In genomic region chr10:125159932-125160855, GRCh38 we compare ENCODE assay signal across 8 cellular contexts. TPM values are rescaled to one million over a fixed set of nuclear protein-coding genes. Genes with fewer than 3 reads are reported as not detected.
A peak's percentile ranks its signal among the peaks of the same experiment; 100 is the strongest.
DNase-seq lines count a peak whose midpoint lies in the region; ATAC-seq, FAIRE-seq and TF ChIP-seq lines count a peak whose summit lies in the region.

Gene CTBP2, minus strand, starts transcription at chr10:125160563.

- H3K36me3 ChIP-seq in HUES6 (ENCODE audit: control insufficient read depth, insufficient read depth, low read length), result no peaks in the 10 kb centered on the region; the same call in 1 of the 2 replicates

- peaks cover 33% of the 10 kb centered on the region for H3K4me1 ChIP-seq in HUES6 (ENCODE audit: control insufficient read depth, insufficient read depth, low read length)

- H3K27ac ChIP-seq in HUES6 (ENCODE audit: low read depth, low read length), result peak within 1 kb of the TSS; percentile 93; the same call in 1 of the 2 replicates

- no peaks in the 10 kb centered on the region for H3K9me3 ChIP-seq in HUES6 (ENCODE audit: control insufficient read depth, insufficient read depth, low read depth, low read length)

- H3K36me3 Mint-ChIP-seq in WTC11, result peaks cover 4% of the 10 kb centered on the region; the same call in 1 of the 2 replicates

- H3K4me3 ChIP-seq in HUES6 (ENCODE audit: low read depth, low read length) (peak within 1 kb of the TSS; percentile 80), fibroblast of mammary gland (ENCODE audit: control insufficient read depth, low read depth, low read length) (peak within 1 kb of the TSS; percentile 66)

- TF ChIP-seq CTCF in WTC11 (IDR thresholded peaks at IDR 0.05), result no peak
- no peak for TF ChIP-seq CTCF in fibroblast of mammary gland (conservative IDR thresholded peaks at IDR 0.05; ENCODE audit: control insufficient read depth, insufficient read depth, low read depth, low read length)

- peak within 1 kb of the TSS; percentile 76 for H3K4me3 Mint-ChIP-seq in WTC11

- no peak for FAIRE-seq in GM19239 (lab: Jason Lieb, UNC)

- in situ Hi-C loops in KBM-7 (cut with MboI; ENCODE audit: low pct_unique_long_range_greater_than_20kb, low sequenced_read_pairs), result no loop called here

- DNase-seq in COLO668 (lab: John Stamatoyannopoulos, UW; ENCODE audit: unreplicated experiment), result peak; percentile 54
- no peak for DNase-seq in WTC11 (ENCODE audit: low spot score)
- DNase-seq in fibroblast of mammary gland (ENCODE audit: low read depth), result peak; percentile 41
- peak; percentile 62 for DNase-seq in myocyte (ENCODE audit: low read depth)
- DNase-seq in GM19239 (ENCODE audit: insufficient read length, low spot score), result no peak
- DNase-seq in KBM-7, result no peak
- DNase-seq in activated effector memory CD4-positive, alpha-beta T cell treated with anti-CD3 and anti-CD28 coated beads, Interleukin-2, amount 50 U/mL, for 16 hours, result no peak

- H3K9me3 Mint-ChIP-seq in WTC11, result no peaks in the 10 kb centered on the region

- H3K27me3 ChIP-seq in HUES6 (ENCODE audit: control insufficient read depth, insufficient read depth, low read length), result no peaks in the 10 kb centered on the region

- H3K27me3 Mint-ChIP-seq in WTC11 (ENCODE audit: low read depth), result no peaks in the 10 kb centered on the region

- no peak for ATAC-seq in WTC11

- POLR2A ChIA-PET in WTC11 (lab: Charles Lee), result interaction anchor here (0.6 to 1.4 kb wide), 7 partner anchors 8 to 442 kb away, joined by 3 to 10 read pairs (median 6); no protein-coding TSS in a partner anchor

- 0 out of 2 replicates have a peak within 1 kb of the TSS, but pooled peaks have one; percentile 19 for H3K27ac Mint-ChIP-seq in WTC11

- H3K4me1 Mint-ChIP-seq in WTC11, result peaks cover 46% of the 10 kb centered on the region

- peak within 1 kb of the TSS; percentile 92 for H3K9ac ChIP-seq in HUES6 (ENCODE audit: low read length)

- CTCF ChIA-PET in WTC11 (lab: Charles Lee), result interaction anchor here (0.6 to 1.0 kb wide), 5 partner anchors 12 to 288 kb away, joined by 3 to 5 read pairs (median 4); no protein-coding TSS in a partner anchor

TF ChIP-seq in WTC11, 78 proteins besides CTCF, POLR2A, EP300 and RAD21:
- no peak for TF ChIP-seq ZNF671 (CRISPR knock-in tag; IDR thresholded peaks at IDR 0.05)
- 0 out of 2 replicates have a peak, but pooled peaks have one; percentile 38 for TF ChIP-seq HMGXB4 (CRISPR knock-in tag; IDR thresholded peaks at IDR 0.05)
- TF ChIP-seq KAT7 (CRISPR knock-in tag; IDR thresholded peaks at IDR 0.05; ENCODE audit: borderline replicate concordance), result peak; percentile 45; the same call in 1 of the 2 replicates
TF ChIP-seq in WTC11: peak in this region for 2.

RNA-seq across cellular contexts. Expression of gene CTBP2, which starts in this region (rescaled TPM):
- total RNA-seq in WTC11 (2021), result 175 to 191 TPM (median 181 TPM) in 3 replicates
- 27.1 and 27.7 TPM in 2 replicates for total RNA-seq in myocyte
- 36.3 TPM for polyA plus RNA-seq in myocyte (2012)

Comparison
In these comparisons a context has a peak if more than half of its experiments do, and no peak if none do; other contexts are left out.
1. DNase-seq: peak in COLO668 (single experiment), fibroblast of mammary gland (single experiment) and myocyte (single experiment); none in WTC11 (single experiment), GM19239 (single experiment), KBM-7 (single experiment) and activated effector memory CD4-positive, alpha-beta T cell treated with anti-CD3 and anti-CD28 coated beads, Interleukin-2, amount 50 U/mL, for 16 hours (single experiment).